Comparison of ENCODE assay signal across 8 cellular contexts in the genomic region with DNA sequence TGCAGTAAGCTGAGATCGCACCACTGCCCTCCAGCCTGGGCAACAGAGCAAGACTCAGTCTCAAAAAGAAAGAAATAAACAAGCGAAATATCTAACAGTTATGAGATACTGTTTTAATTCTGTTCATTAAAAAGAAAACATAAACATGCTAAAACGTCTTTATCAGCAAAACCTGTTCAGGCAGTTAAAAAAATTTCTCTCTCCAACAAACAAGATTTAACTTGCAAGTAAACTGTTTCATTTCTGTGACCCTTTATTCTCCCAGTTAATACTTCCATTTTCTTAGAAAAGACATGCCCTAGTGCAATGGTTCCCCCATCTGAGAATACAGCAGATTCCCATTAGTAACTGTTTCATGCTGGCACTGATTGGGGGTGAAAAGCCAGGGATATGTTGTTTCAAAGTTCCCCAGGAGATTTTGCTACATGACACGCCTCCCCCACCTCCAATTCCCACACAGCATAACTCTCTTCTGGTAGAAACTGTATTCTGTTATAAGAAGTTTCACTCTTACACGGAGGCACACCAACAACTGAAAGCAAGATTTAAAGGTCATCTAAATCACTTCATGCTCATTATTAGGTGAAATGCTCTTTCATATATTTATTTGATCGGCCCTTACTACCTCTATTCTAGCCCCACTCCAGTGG. TPM values are rescaled to one million over a fixed set of nuclear protein-coding genes. Genes with fewer than 3 reads are reported as not detected.
A peak's percentile ranks its signal among the peaks of the same experiment; 100 is the strongest.
DNase-seq lines count a peak whose midpoint lies in the region; ATAC-seq and TF ChIP-seq lines count a peak whose summit lies in the region.

No MANE protein-coding gene starts in this region.

- H3K27ac Mint-ChIP-seq in activated naive CD4-positive, alpha-beta T cell treated with anti-CD3 and anti-CD28 coated beads for 36 hours = peak overlapping the region; percentile 88
- peak overlapping the region; percentile 96 for H3K27ac Mint-ChIP-seq in type B pancreatic cell

- H3K4me3 Mint-ChIP-seq in activated naive CD4-positive, alpha-beta T cell treated with anti-CD3 and anti-CD28 coated beads for 36 hours = peak overlapping the region; percentile 68
- peak overlapping the region; percentile 77 for H3K4me3 Mint-ChIP-seq in type B pancreatic cell

- no peaks in the 10 kb centered on the region for H3K36me3 ChIP-seq in effector memory CD4-positive, alpha-beta T cell (ENCODE audit: control insufficient read depth, insufficient read depth, low read length)
- no peaks in the 10 kb centered on the region for H3K36me3 ChIP-seq in ovary

- H3K4me1 Mint-ChIP-seq in activated naive CD4-positive, alpha-beta T cell treated with anti-CD3 and anti-CD28 coated beads for 36 hours (ENCODE audit: low read depth) = peaks cover 89% of the 10 kb centered on the region
- H3K4me1 Mint-ChIP-seq in type B pancreatic cell (ENCODE audit: unreplicated experiment) = peaks cover 23% of the 10 kb centered on the region

- TF ChIP-seq CTCF in type B pancreatic cell (conservative IDR thresholded peaks at IDR 0.05) (no peak), ovary (IDR thresholded peaks at IDR 0.05) (no peak)

- H3K4me1 ChIP-seq in effector memory CD4-positive, alpha-beta T cell (ENCODE audit: control insufficient read depth, insufficient read depth, low read length, poor library complexity, severe bottlenecking) = peaks cover 41% of the 10 kb centered on the region
- H3K4me1 ChIP-seq in ovary (ENCODE audit: insufficient read depth) = peaks cover 6% of the 10 kb centered on the region

- WGBS in ovary, 3 donors = 49 to 61% (median 56%) methylated on average over 6 of the region's 6 CpGs

- no peaks in the 10 kb centered on the region for H3K27me3 ChIP-seq in effector memory CD4-positive, alpha-beta T cell (replicated peaks; ENCODE audit: control insufficient read depth, insufficient read depth, low read length, poor library complexity, severe bottlenecking)
- H3K27me3 ChIP-seq in ovary = no peaks in the 10 kb centered on the region

- peaks cover 12% of the 10 kb centered on the region for H3K36me3 Mint-ChIP-seq in activated naive CD4-positive, alpha-beta T cell treated with anti-CD3 and anti-CD28 coated beads for 36 hours (ENCODE audit: low read depth)
- peaks cover 12% of the 10 kb centered on the region for H3K36me3 Mint-ChIP-seq in type B pancreatic cell

- peak overlapping the region; percentile 55 for H3K27ac ChIP-seq in effector memory CD4-positive, alpha-beta T cell (ENCODE audit: insufficient read depth, low read length, poor library complexity, severe bottlenecking)
- no peak overlapping the region for H3K27ac ChIP-seq in ovary

- DNase-seq in activated naive CD4-positive, alpha-beta T cell treated with anti-CD3 and anti-CD28 coated beads for 36 hours = peak; percentile 56
- DNase-seq in activated naive CD4-positive, alpha-beta T cell treated with Interleukin-2 at 50 U/mL for 16 hours = no peak
- no peak for DNase-seq in effector memory CD4-positive, alpha-beta T cell
- DNase-seq in type B pancreatic cell (ENCODE audit: extremely low spot score, unreplicated experiment) (no peak), NCI-H2227 treated with DMSO at 0.1 percent for 48 hours (lab: John Stamatoyannopoulos, UW) (no peak), DMS 273 treated with DMSO at 0.1 percent for 48 hours (lab: John Stamatoyannopoulos, UW) (no peak), ovary (no peak)

- no peaks in the 10 kb centered on the region for H3K27me3 Mint-ChIP-seq in activated naive CD4-positive, alpha-beta T cell treated with anti-CD3 and anti-CD28 coated beads for 36 hours (ENCODE audit: low read depth)
- no peaks in the 10 kb centered on the region for H3K27me3 Mint-ChIP-seq in type B pancreatic cell

- H3K4me3 ChIP-seq in effector memory CD4-positive, alpha-beta T cell (ENCODE audit: insufficient read depth, low read depth, low read length, poor library complexity, severe bottlenecking) = no peak overlapping the region
- H3K4me3 ChIP-seq in ovary = no peak overlapping the region

- TF ChIP-seq POLR2A in ovary (IDR thresholded peaks at IDR 0.05) = no peak

- intact Hi-C loops in activated naive CD4-positive, alpha-beta T cell treated with anti-CD3 and anti-CD28 coated beads for 36 hours (cut with micrococcal nuclease) = loop anchor here (1.0 to 10.0 kb wide), 3 partner anchors 8 to 970 kb away; no protein-coding TSS in a partner anchor
- intact Hi-C loops in ovary (cut with DNase I) = loop anchor here in 2 of 4 donors (10.0 kb wide), 2 partner anchors 60 to 70 kb away; no protein-coding TSS in a partner anchor

- no peaks in the 10 kb centered on the region for H3K9me3 ChIP-seq in effector memory CD4-positive, alpha-beta T cell (ENCODE audit: control insufficient read depth, low read length)
- no peaks in the 10 kb centered on the region for H3K9me3 ChIP-seq in ovary

- no peak for TF ChIP-seq EP300 in ovary (IDR thresholded peaks at IDR 0.05)

- CTCF ChIA-PET in activated naive CD4-positive, alpha-beta T cell treated with anti-CD3 and anti-CD28 coated beads for 36 hours (lab: Charles Lee) = interaction anchor here (1.2 to 1.4 kb wide), 3 partner anchors 17 to 57 kb away, joined by 3 to 4 read pairs (median 3); no protein-coding TSS in a partner anchor

- ATAC-seq in HG03280 (IDR thresholded peaks at IDR 0.05; ENCODE audit: unreplicated experiment) = peak; percentile 75

- no peaks in the 10 kb centered on the region for H3K9me3 Mint-ChIP-seq in activated naive CD4-positive, alpha-beta T cell treated with anti-CD3 and anti-CD28 coated beads for 36 hours
- no peaks in the 10 kb centered on the region for H3K9me3 Mint-ChIP-seq in type B pancreatic cell

RNA-seq across cellular contexts. Expression of gene ELF1, which starts 24.4 kb away (rescaled TPM):
- total RNA-seq in activated naive CD4-positive, alpha-beta T cell treated with anti-CD3 and anti-CD28 coated beads for 36 hours = 10 to 100 TPM; 61.7 to 62.3 TPM
- total RNA-seq in type B pancreatic cell (ENCODE audit: low replicate concordance) (47.4 and 97.2 TPM in 2 replicates), ovary (10 to 100 TPM; 41.0 to 53.2 (median 47.7) TPM)
- polyA plus RNA-seq in ovary = 10 to 100 TPM; 28.5 to 49.3 TPM
